In genomic region chr5:34526682-34527305, GRCh38 we compare ENCODE assay signal across 1 cellular context.
TF ChIP-seq lines count a peak whose summit lies in the region.

No MANE protein-coding gene starts in this region.

TF ChIP-seq in K562, 482 proteins besides CTCF, POLR2A, EP300 and RAD21 (continued from another document and continues in another):
- no peak for TF ChIP-seq PKNOX1 (IDR thresholded peaks at IDR 0.05)
- TF ChIP-seq CREM (IDR thresholded peaks at IDR 0.05; ENCODE audit: low read depth): no peak
- no peak for TF ChIP-seq SRSF3 (IDR thresholded peaks at IDR 0.05; ENCODE audit: insufficient read depth, low read length)
- no peak for TF ChIP-seq CREB3L1 (IDR thresholded peaks at IDR 0.05; ENCODE audit: borderline replicate concordance, low read depth)
- TF ChIP-seq ZBTB2 (IDR thresholded peaks at IDR 0.05): no peak
- TF ChIP-seq TRIM28 (IDR thresholded peaks at IDR 0.05): no peak
- no peak for TF ChIP-seq ZNF740 (CRISPR knock-in tag; IDR thresholded peaks at IDR 0.05)
- no peak for TF ChIP-seq ZNF740 (tag; IDR thresholded peaks at IDR 0.05)
- no peak for TF ChIP-seq SNAPC5 (CRISPR knock-in tag; IDR thresholded peaks at IDR 0.05)
- TF ChIP-seq SAFB2 (IDR thresholded peaks at IDR 0.05; ENCODE audit: borderline replicate concordance, low read depth, low read length, severe bottlenecking): no peak
- TF ChIP-seq YBX1 (IDR thresholded peaks at IDR 0.05): no peak
- TF ChIP-seq MCM7 (IDR thresholded peaks at IDR 0.05): no peak
- TF ChIP-seq SMAD2 (IDR thresholded peaks at IDR 0.05; ENCODE audit: low read depth, low read length): no peak
- TF ChIP-seq ZBTB5 (IDR thresholded peaks at IDR 0.05): no peak
- 0 out of 2 replicates have a peak, but pooled peaks have one; percentile 49 for TF ChIP-seq CREB3 (tag; conservative IDR thresholded peaks at IDR 0.05; ENCODE audit: low read depth)
- TF ChIP-seq ZBTB40 (IDR thresholded peaks at IDR 0.05): no peak
- TF ChIP-seq ZBTB40 (CRISPR knock-in tag; IDR thresholded peaks at IDR 0.05): no peak
- TF ChIP-seq SNIP1 (IDR thresholded peaks at IDR 0.05; ENCODE audit: low read depth): no peak
- no peak for TF ChIP-seq REST (CRISPR knock-in tag; IDR thresholded peaks at IDR 0.05; ENCODE audit: low read depth)
- TF ChIP-seq MAX (CRISPR knock-in tag; IDR thresholded peaks at IDR 0.05): no peak
- no peak for TF ChIP-seq TSHZ1 (CRISPR knock-in tag; IDR thresholded peaks at IDR 0.05)
- TF ChIP-seq DLX4 (CRISPR knock-in tag; IDR thresholded peaks at IDR 0.05): no peak
- TF ChIP-seq ZFP1 (CRISPR knock-in tag; IDR thresholded peaks at IDR 0.05): no peak
- no peak for TF ChIP-seq PPARD (CRISPR knock-in tag; IDR thresholded peaks at IDR 0.05)
- TF ChIP-seq SMARCA5 (IDR thresholded peaks at IDR 0.05): no peak
- no peak for TF ChIP-seq ESRRB (CRISPR knock-in tag; IDR thresholded peaks at IDR 0.05; ENCODE audit: borderline replicate concordance)
- no peak for TF ChIP-seq MCM3 (IDR thresholded peaks at IDR 0.05)
- no peak for TF ChIP-seq NCOA4 (IDR thresholded peaks at IDR 0.05; ENCODE audit: partially characterized antibody)
- no peak for TF ChIP-seq POU5F1 (IDR thresholded peaks at IDR 0.05; ENCODE audit: borderline replicate concordance, low read depth, low read length, partially characterized antibody)
